ENCODE assay signal across 8 cellular contexts in the genomic region with DNA sequence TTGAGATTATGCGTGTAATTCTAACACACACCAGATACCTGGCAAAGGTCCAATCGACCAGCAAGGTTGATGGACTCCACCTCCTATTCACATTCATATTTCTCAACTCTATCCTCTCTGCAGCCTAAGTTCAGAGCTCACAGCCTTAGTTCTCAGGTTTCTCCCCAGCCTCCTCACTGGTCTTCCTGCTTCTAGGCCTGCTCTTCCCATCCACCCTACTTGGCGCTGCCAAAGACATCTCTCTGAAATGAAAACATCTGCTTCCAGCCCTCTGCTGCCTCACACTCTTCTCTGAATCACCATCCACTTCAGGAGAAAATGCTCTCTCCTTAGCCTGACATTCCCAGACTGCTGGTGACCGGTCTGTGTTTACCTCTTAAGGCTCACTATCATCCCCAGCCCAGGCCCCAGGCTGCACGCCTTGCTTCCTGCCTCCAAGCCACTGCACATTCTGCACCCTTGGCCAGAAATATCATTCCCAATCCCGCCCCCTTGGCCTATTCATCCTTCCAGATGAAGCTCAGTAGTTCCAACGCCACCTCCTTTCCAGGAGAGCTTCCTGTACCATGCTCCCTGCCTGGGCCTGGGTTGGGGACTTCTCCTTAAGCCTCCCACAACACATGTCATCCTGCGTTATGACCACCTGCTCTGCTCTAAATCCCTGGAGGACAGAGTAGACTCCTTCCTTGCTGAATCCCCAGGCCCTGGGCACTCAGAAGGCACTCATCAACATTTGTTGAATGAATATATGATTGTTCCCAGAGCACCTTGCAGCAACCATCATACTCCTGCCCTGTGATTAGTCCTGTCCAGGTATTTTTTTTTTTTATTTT. TPM values are rescaled to one million over a fixed set of nuclear protein-coding genes. Genes with fewer than 3 reads are reported as not detected.
DNase-seq lines count a peak whose midpoint lies in the region; ATAC-seq and TF ChIP-seq lines count a peak whose summit lies in the region.

No MANE protein-coding gene starts in this region.

- peaks cover 59% of the 10 kb centered on the region for H3K4me1 ChIP-seq in BE2C
- H3K4me1 ChIP-seq in HUES6 (ENCODE audit: control insufficient read depth, insufficient read depth, low read length), result peaks cover 83% of the 10 kb centered on the region

- H3K9me3 ChIP-seq in BE2C (no peaks in the 10 kb centered on the region), HUES6 (ENCODE audit: control insufficient read depth, insufficient read depth, low read depth, low read length) (no peaks in the 10 kb centered on the region)

- H3K36me3 ChIP-seq in BE2C, result peaks cover 12% of the 10 kb centered on the region
- peaks cover 37% of the 10 kb centered on the region; the same call in 1 of the 2 replicates for H3K36me3 ChIP-seq in HUES6 (ENCODE audit: control insufficient read depth, insufficient read depth, low read length)

- H3K27ac ChIP-seq in HUES6 (ENCODE audit: low read depth, low read length), result no peak overlapping the region; the same call in 1 of the 2 replicates

- DNase-seq in BE2C, result no peak
- peak; percentile 91 for DNase-seq in choroid plexus epithelial cell (ENCODE audit: low read depth)
- DNase-seq in myocyte (ENCODE audit: low read depth), result peak; percentile 80
- no peak for DNase-seq in HuH-7.5 (ENCODE audit: low spot score)
- no peak for DNase-seq in activated CD4-positive, alpha-beta T cell treated with anti-CD3 and anti-CD28 coated beads for 1 hour

- peak overlapping the region; percentile 15 for H3K9ac ChIP-seq in HUES6 (ENCODE audit: low read length)

- TF ChIP-seq CTCF in BE2C (IDR thresholded peaks at IDR 0.05; ENCODE audit: low read depth, low read length) (no peak), choroid plexus epithelial cell (conservative IDR thresholded peaks at IDR 0.05; ENCODE audit: low read depth, low read length) (peak; percentile 13)

- H3K27me3 ChIP-seq in BE2C (no peaks in the 10 kb centered on the region), HUES6 (ENCODE audit: control insufficient read depth, insufficient read depth, low read length) (peaks cover 3% of the 10 kb centered on the region; the same call in 1 of the 2 replicates)

- ATAC-seq in HG03108 (IDR thresholded peaks at IDR 0.05; ENCODE audit: unreplicated experiment) (no peak), GM21529 (IDR thresholded peaks at IDR 0.05; ENCODE audit: unreplicated experiment) (no peak)

- H3K4me3 ChIP-seq in BE2C (ENCODE audit: low read depth, low read length), result peak overlapping the region; percentile 2; the same call in 1 of the 2 replicates
- peak overlapping the region; percentile 8; the same call in 1 of the 2 replicates for H3K4me3 ChIP-seq in HUES6 (ENCODE audit: low read depth, low read length)
- H3K4me3 ChIP-seq in choroid plexus epithelial cell (ENCODE audit: low read depth, low read length), result no peak overlapping the region

RNA-seq across cellular contexts. Expression of gene ARRB1, which starts 3.5 kb away (rescaled TPM):
- 102 TPM for polyA plus RNA-seq in BE2C (2012; ENCODE audit: insufficient read depth, insufficient read length, low read depth)
- 17.2 and 23.0 TPM in 2 replicates for total RNA-seq in myocyte
- polyA plus RNA-seq in myocyte (2012), result 20.9 TPM

RNA-seq across cellular contexts. Expression of gene RPS3, which starts 51.3 kb away (rescaled TPM):
- 2,133 TPM for polyA plus RNA-seq in BE2C (2012; ENCODE audit: insufficient read depth, insufficient read length, low read depth)
- total RNA-seq in myocyte, result 652 and 822 TPM in 2 replicates
- polyA plus RNA-seq in myocyte (2012), result 1,922 TPM

Comparison
In these comparisons a context has a peak if more than half of its experiments do, and no peak if none do; other contexts are left out.
1. DNase-seq: peak in choroid plexus epithelial cell (single experiment) and myocyte (single experiment); none in BE2C (single experiment), HuH-7.5 (single experiment) and activated CD4-positive, alpha-beta T cell treated with anti-CD3 and anti-CD28 coated beads for 1 hour (single experiment).